19 cellular contexts compared by ENCODE assay signal in genomic region chr2:238123218-238123971, GRCh38. TPM values are rescaled to one million over a fixed set of nuclear protein-coding genes. Genes with fewer than 3 reads are reported as not detected.
DNase-seq lines count a peak whose midpoint lies in the region; ATAC-seq and TF ChIP-seq lines count a peak whose summit lies in the region.
"Had no signal": no experiment of that assay in that cellular context is flagged by ENCODE, and none has a peak within 500 bp of the region (broad histone marks: within the 10 kb centered on the region; RNA-seq: fewer than 3 reads in every experiment).

No MANE protein-coding gene starts in this region.

- H3K36me3 Mint-ChIP-seq in mesothelial cell of epicardium: no peaks in the 10 kb centered on the region
- H3K36me3 Mint-ChIP-seq: CD8-positive, alpha-beta T cell had no signal

- H3K4me1 Mint-ChIP-seq in mesothelial cell of epicardium: peaks cover 3% of the 10 kb centered on the region

- 83% methylated on average over 22 of the region's 22 CpGs for WGBS in right cardiac atrium
- no CpG with 5 or more reads among the region's 22 CpGs for WGBS in trophoblast cell (ENCODE audit: extremely low coverage, insufficient coverage, insufficient read length)

- no peak overlapping the region for H3K4ac ChIP-seq in trophoblast cell (ENCODE audit: low read depth, low read length)

- TF ChIP-seq CTCF in osteoblast (IDR thresholded peaks at IDR 0.05; ENCODE audit: extremely low read depth, low read depth, low read length): no peak
- TF ChIP-seq CTCF in mesothelial cell of epicardium (IDR thresholded peaks at IDR 0.05; ENCODE audit: unreplicated experiment): no peak

- H3K14ac ChIP-seq in trophoblast cell (ENCODE audit: low read length): no peak overlapping the region

- H3K27ac ChIP-seq in BLaER1 (peak overlapping the region; percentile 18; the same call in 1 of the 2 replicates), right cardiac atrium (ENCODE audit: low read length) (no peak overlapping the region), osteoblast (ENCODE audit: low read depth, low read length) (no peak overlapping the region), trophoblast cell (ENCODE audit: low read depth, low read length) (no peak overlapping the region)
- H3K27ac ChIP-seq in BLaER1 treated with 17β-estradiol and CSF1 and Interleukin-3, amounts not matched to agents 10 nM and 100 nM: no peak overlapping the region

- H4K91ac ChIP-seq in trophoblast cell (ENCODE audit: low read depth, low read length): no peak overlapping the region

- no peak overlapping the region for H2BK120ac ChIP-seq in trophoblast cell (ENCODE audit: insufficient read depth, low read length, poor library complexity)

- H3K4me3 ChIP-seq in BLaER1 (no peak overlapping the region), right cardiac atrium (ENCODE audit: low read length) (no peak overlapping the region), osteoblast (ENCODE audit: insufficient read depth, low read length) (no peak overlapping the region), trophoblast cell (ENCODE audit: low read depth, low read length) (no peak overlapping the region)
- H3K4me3 ChIP-seq in BLaER1 treated with 17β-estradiol and CSF1 and Interleukin-3, amounts not matched to agents 10 nM and 100 nM: no peak overlapping the region

- intact Hi-C loops in right cardiac atrium (cut with DNase I): loop anchor here in 1 of 4 donors (10.0 kb wide), 1 partner anchor 141 kb away; no protein-coding TSS in a partner anchor

- H3K27ac Mint-ChIP-seq in mesothelial cell of epicardium: no peak overlapping the region
- H3K27ac Mint-ChIP-seq: CD8-positive, alpha-beta T cell had no signal

- H2BK12ac ChIP-seq in trophoblast cell (ENCODE audit: low read length): no peak overlapping the region

- no peak overlapping the region for H2AFZ ChIP-seq in osteoblast (ENCODE audit: low read length)
- no peak overlapping the region for H2AFZ ChIP-seq in trophoblast cell (ENCODE audit: insufficient read depth, low read length, poor library complexity)

- no peak overlapping the region for H4K12ac ChIP-seq in trophoblast cell (ENCODE audit: low read depth, low read length)

- DNase-seq in right cardiac atrium (peak; percentile 6 to 44 (median 34)), osteoblast (ENCODE audit: insufficient read length, low spot score, missing footprints) (peak; percentile 50), ACHN (no peak), mesothelial cell of epicardium (ENCODE audit: low spot score in 2 of 2, unreplicated experiment in 2 of 2) (no peak), trophoblast cell (no peak)
- DNase-seq: C1 segment of cervical spinal cord, Calu3, DMS153, GOT3, Karpas-422, NCI-H1417 treated with DMSO at 0.1 percent for 48 hours, NCI-H187, NCI-H446, NCI-H526 treated with DMSO at 0.1 percent for 48 hours, OCI-M1 had no signal

- no peaks in the 10 kb centered on the region for H3K27me3 ChIP-seq in BLaER1
- H3K27me3 ChIP-seq in BLaER1 treated with 17β-estradiol and CSF1 and Interleukin-3, amounts not matched to agents 10 nM and 100 nM: peaks cover 0 to 5% (median 0%) of the 10 kb centered on the region in 11 experiments; a peak in 1 of 22 replicates
- no peaks in the 10 kb centered on the region for H3K27me3 ChIP-seq in right cardiac atrium (ENCODE audit: control insufficient read depth, insufficient read depth)
- peaks cover 16% of the 10 kb centered on the region for H3K27me3 ChIP-seq in osteoblast (ENCODE audit: insufficient read depth, low read length)
- H3K27me3 ChIP-seq in trophoblast cell (ENCODE audit: insufficient read depth, low read length): no peaks in the 10 kb centered on the region

- H3K4me2 ChIP-seq in BLaER1 (peak overlapping the region; percentile 60), osteoblast (ENCODE audit: insufficient read depth, low read length) (no peak overlapping the region), trophoblast cell (ENCODE audit: low read length) (no peak overlapping the region)
- H3K4me2 ChIP-seq in BLaER1 treated with 17β-estradiol and CSF1 and Interleukin-3, amounts not matched to agents 10 nM and 100 nM: peak overlapping the region in 9 of 11 experiments; percentile 2 to 54 (median 46); a peak in 15 of 22 replicates

- no peak overlapping the region for H4K8ac ChIP-seq in trophoblast cell (ENCODE audit: low read depth, low read length)

- H3K9me3 ChIP-seq in BLaER1: no peaks in the 10 kb centered on the region
- H3K9me3 ChIP-seq in BLaER1 treated with 17β-estradiol and CSF1 and Interleukin-3, amounts not matched to agents 10 nM and 100 nM (replicated peaks in 1 of 11): no peaks in the 10 kb centered on the region
- no peaks in the 10 kb centered on the region for H3K9me3 ChIP-seq in right cardiac atrium (ENCODE audit: control insufficient read depth, low read length)
- H3K9me3 ChIP-seq in osteoblast (ENCODE audit: low read depth, low read length): no peaks in the 10 kb centered on the region
- peaks cover 3% of the 10 kb centered on the region for H3K9me3 ChIP-seq in trophoblast cell (ENCODE audit: insufficient read depth, low read depth, low read length)

- no peak overlapping the region for H3K18ac ChIP-seq in trophoblast cell (ENCODE audit: low read length)

- no peak overlapping the region for H2BK5ac ChIP-seq in trophoblast cell (ENCODE audit: low read depth, low read length, poor library complexity)

- H4K20me1 ChIP-seq in BLaER1 (no peaks in the 10 kb centered on the region), osteoblast (ENCODE audit: insufficient read depth, low read length) (no peaks in the 10 kb centered on the region)
- H4K20me1 ChIP-seq in BLaER1 treated with 17β-estradiol and CSF1 and Interleukin-3, amounts not matched to agents 10 nM and 100 nM: no peaks in the 10 kb centered on the region; a peak in 2 of 22 replicates

- no peak overlapping the region for H2AK5ac ChIP-seq in trophoblast cell (ENCODE audit: low read length)

- no peak for ATAC-seq in right cardiac atrium
- ATAC-seq: CD8-positive, alpha-beta T cell had no signal

- H3K4me3 Mint-ChIP-seq in mesothelial cell of epicardium: no peak overlapping the region
- H3K4me3 Mint-ChIP-seq: CD8-positive, alpha-beta T cell had no signal

- no peaks in the 10 kb centered on the region for H3K79me2 ChIP-seq in osteoblast (ENCODE audit: insufficient read depth, low read length)
- H3K79me2 ChIP-seq in trophoblast cell (ENCODE audit: control insufficient read depth, insufficient read depth, low read length, poor library complexity): no peaks in the 10 kb centered on the region

- in situ Hi-C loops in ACHN (cut with HindIII; ENCODE audit: low pct_ligation_motif_present, low pct_unique_long_range_greater_than_20kb, low sequenced_read_pairs): no loop called here

- no peaks in the 10 kb centered on the region for H3K36me3 ChIP-seq in BLaER1
- H3K36me3 ChIP-seq in BLaER1 treated with 17β-estradiol and CSF1 and Interleukin-3, amounts not matched to agents 10 nM and 100 nM: no peaks in the 10 kb centered on the region
- no peaks in the 10 kb centered on the region for H3K36me3 ChIP-seq in osteoblast (ENCODE audit: insufficient read depth, low read length)
- no peaks in the 10 kb centered on the region for H3K36me3 ChIP-seq in trophoblast cell (ENCODE audit: control insufficient read depth in 1 of 2, insufficient read depth in 2 of 2, low read length in 2 of 2)

- no peaks in the 10 kb centered on the region for H3K9me3 Mint-ChIP-seq in mesothelial cell of epicardium
- H3K9me3 Mint-ChIP-seq: CD8-positive, alpha-beta T cell had no signal

- peaks cover 18% of the 10 kb centered on the region for H3K27me3 Mint-ChIP-seq in mesothelial cell of epicardium (ENCODE audit: low read depth)

- 0 out of 2 replicates have a peak overlapping the region, but pooled peaks have one; percentile 24 for H3K9ac ChIP-seq in BLaER1
- H3K9ac ChIP-seq in BLaER1 treated with 17β-estradiol and CSF1 and Interleukin-3, amounts not matched to agents 10 nM and 100 nM: 0 out of 22 replicates have a peak overlapping the region, but pooled peaks of 1 of the 11 experiments have one; percentile 11
- H3K9ac ChIP-seq in trophoblast cell (ENCODE audit: low read length): no peak overlapping the region

- H3K23ac ChIP-seq in trophoblast cell (ENCODE audit: low read length): no peak overlapping the region

- H3K4me1 ChIP-seq in BLaER1 (peaks cover 60% of the 10 kb centered on the region), right cardiac atrium (ENCODE audit: control insufficient read depth, insufficient read depth, low read length) (no peaks in the 10 kb centered on the region), osteoblast (ENCODE audit: insufficient read depth, low read length) (peaks cover 12% of the 10 kb centered on the region), trophoblast cell (ENCODE audit: control insufficient read depth in 1 of 2, insufficient read depth in 2 of 2, low read length in 2 of 2) (no peaks in the 10 kb centered on the region)
- H3K4me1 ChIP-seq in BLaER1 treated with 17β-estradiol and CSF1 and Interleukin-3, amounts not matched to agents 10 nM and 100 nM: peaks cover 7 to 59% (median 43%) of the 10 kb centered on the region in 10 experiments; a peak in 19 of 20 replicates

- H3K79me1 ChIP-seq in trophoblast cell (ENCODE audit: low read length): no peaks in the 10 kb centered on the region

RNA-seq across cellular contexts. Expression of gene KLHL30, which starts 15.1 kb away (rescaled TPM):
- total RNA-seq in right cardiac atrium (10 to 100 TPM; 16.9 to 34.4 (median 23.8) TPM), osteoblast (under 0.01 TPM in 2 replicates), mesothelial cell of epicardium (0.16 to 0.20 TPM (median 0.20 TPM) in 3 replicates)
- polyA plus RNA-seq in right cardiac atrium: 15.9 TPM
- polyA plus RNA-seq in trophoblast cell (2013): 0.11 TPM in 2 replicates
- total RNA-seq: CD8-positive, alpha-beta T cell; M059J had no signal

RNA-seq across cellular contexts. Expression of gene ESPNL, which starts 23.3 kb away (rescaled TPM):
- under 1 TPM; 0.29 to 0.60 (median 0.56) TPM for total RNA-seq in right cardiac atrium
- 0.79 TPM for polyA plus RNA-seq in right cardiac atrium
- 1.8 and 9.8 TPM in 2 replicates for total RNA-seq in osteoblast
- 0.29 to 0.75 TPM (median 0.38 TPM) in 3 replicates for total RNA-seq in mesothelial cell of epicardium
- 0.11 TPM in 2 replicates for polyA plus RNA-seq in trophoblast cell (2013)
- total RNA-seq: CD8-positive, alpha-beta T cell; M059J had no signal

RNA-seq across cellular contexts. Expression of gene ERFE, which starts 35.4 kb away (rescaled TPM):
- under 1 TPM in 3 of 4 donors, not detected in 1; 0.35 to 0.81 (median 0.69) TPM for total RNA-seq in right cardiac atrium
- 0.16 TPM for polyA plus RNA-seq in right cardiac atrium
- total RNA-seq in osteoblast: 0.88 and 1.8 TPM in 2 replicates
- 0.50 to 0.85 TPM (median 0.66 TPM) in 3 replicates for total RNA-seq in mesothelial cell of epicardium
- polyA plus RNA-seq in trophoblast cell (2013): 0.25 and 0.56 TPM in 2 replicates
- total RNA-seq: CD8-positive, alpha-beta T cell had no signal

Comparison
In these comparisons a context has a peak if more than half of its experiments do, and no peak if none do; other contexts are left out.
1. H3K4me2 ChIP-seq: peak in BLaER1 (single experiment) and BLaER1 treated with 17β-estradiol and CSF1 and Interleukin-3, amounts not matched to agents 10 nM and 100 nM (9 of 11); none in osteoblast (single experiment) and trophoblast cell (single experiment).
2. DNase-seq: peak in right cardiac atrium (3 of 3) and osteoblast (single experiment); none in ACHN (single experiment), mesothelial cell of epicardium (0 of 2) and trophoblast cell (0 of 2).
3. RNA of gene KLHL30, which starts 15.1 kb away (total RNA-seq): 16.9 to 34.4 TPM in right cardiac atrium; 0.16 to 0.20 TPM in mesothelial cell of epicardium and under 0.01 TPM in osteoblast; every median in the first group is over 10 times any median in the second.